1 cellular context compared by ENCODE assay signal in genomic region chr2:216215991-216216390, GRCh38.
TF ChIP-seq lines count a peak whose summit lies in the region.

No MANE protein-coding gene starts in this region.

TF ChIP-seq in GM23338, 12 proteins besides CTCF, POLR2A, EP300 and RAD21:
- TF ChIP-seq, protein P1, sequence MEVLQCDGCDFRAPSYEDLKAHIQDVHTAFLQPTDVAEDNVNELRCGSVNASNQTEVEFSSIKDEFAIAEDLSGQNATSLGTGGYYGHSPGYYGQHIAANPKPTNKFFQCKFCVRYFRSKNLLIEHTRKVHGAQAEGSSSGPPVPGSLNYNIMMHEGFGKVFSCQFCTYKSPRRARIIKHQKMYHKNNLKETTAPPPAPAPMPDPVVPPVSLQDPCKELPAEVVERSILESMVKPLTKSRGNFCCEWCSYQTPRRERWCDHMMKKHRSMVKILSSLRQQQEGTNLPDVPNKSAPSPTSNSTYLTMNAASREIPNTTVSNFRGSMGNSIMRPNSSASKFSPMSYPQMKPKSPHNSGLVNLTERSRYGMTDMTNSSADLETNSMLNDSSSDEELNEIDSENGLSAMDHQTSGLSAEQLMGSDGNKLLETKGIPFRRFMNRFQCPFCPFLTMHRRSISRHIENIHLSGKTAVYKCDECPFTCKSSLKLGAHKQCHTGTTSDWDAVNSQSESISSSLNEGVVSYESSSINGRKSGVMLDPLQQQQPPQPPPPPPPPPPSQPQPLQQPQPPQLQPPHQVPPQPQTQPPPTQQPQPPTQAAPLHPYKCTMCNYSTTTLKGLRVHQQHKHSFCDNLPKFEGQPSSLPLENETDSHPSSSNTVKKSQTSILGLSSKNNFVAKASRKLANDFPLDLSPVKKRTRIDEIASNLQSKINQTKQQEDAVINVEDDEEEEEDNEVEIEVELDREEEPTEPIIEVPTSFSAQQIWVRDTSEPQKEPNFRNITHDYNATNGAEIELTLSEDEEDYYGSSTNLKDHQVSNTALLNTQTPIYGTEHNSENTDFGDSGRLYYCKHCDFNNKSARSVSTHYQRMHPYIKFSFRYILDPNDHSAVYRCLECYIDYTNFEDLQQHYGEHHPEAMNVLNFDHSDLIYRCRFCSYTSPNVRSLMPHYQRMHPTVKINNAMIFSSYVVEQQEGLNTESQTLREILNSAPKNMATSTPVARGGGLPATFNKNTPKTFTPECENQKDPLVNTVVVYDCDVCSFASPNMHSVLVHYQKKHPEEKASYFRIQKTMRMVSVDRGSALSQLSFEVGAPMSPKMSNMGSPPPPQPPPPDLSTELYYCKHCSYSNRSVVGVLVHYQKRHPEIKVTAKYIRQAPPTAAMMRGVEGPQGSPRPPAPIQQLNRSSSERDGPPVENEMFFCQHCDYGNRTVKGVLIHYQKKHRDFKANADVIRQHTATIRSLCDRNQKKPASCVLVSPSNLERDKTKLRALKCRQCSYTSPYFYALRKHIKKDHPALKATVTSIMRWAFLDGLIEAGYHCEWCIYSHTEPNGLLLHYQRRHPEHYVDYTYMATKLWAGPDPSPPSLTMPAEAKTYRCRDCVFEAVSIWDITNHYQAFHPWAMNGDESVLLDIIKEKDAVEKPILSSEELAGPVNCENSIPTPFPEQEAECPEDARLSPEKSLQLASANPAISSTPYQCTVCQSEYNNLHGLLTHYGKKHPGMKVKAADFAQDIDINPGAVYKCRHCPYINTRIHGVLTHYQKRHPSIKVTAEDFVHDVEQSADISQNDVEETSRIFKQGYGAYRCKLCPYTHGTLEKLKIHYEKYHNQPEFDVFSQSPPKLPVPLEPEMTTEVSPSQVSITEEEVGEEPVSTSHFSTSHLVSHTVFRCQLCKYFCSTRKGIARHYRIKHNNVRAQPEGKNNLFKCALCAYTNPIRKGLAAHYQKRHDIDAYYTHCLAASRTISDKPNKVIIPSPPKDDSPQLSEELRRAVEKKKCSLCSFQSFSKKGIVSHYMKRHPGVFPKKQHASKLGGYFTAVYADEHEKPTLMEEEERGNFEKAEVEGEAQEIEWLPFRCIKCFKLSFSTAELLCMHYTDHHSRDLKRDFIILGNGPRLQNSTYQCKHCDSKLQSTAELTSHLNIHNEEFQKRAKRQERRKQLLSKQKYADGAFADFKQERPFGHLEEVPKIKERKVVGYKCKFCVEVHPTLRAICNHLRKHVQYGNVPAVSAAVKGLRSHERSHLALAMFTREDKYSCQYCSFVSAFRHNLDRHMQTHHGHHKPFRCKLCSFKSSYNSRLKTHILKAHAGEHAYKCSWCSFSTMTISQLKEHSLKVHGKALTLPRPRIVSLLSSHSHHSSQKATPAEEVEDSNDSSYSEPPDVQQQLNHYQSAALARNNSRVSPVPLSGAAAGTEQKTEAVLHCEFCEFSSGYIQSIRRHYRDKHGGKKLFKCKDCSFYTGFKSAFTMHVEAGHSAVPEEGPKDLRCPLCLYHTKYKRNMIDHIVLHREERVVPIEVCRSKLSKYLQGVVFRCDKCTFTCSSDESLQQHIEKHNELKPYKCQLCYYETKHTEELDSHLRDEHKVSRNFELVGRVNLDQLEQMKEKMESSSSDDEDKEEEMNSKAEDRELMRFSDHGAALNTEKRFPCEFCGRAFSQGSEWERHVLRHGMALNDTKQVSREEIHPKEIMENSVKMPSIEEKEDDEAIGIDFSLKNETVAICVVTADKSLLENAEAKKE (CRISPR knock-in tag; IDR thresholded peaks at IDR 0.05): no peak
- TF ChIP-seq ZNF114 (CRISPR knock-in tag; IDR thresholded peaks at IDR 0.05): no peak
- TF ChIP-seq EZH2phosphoT487 (IDR thresholded peaks at IDR 0.05; ENCODE audit: unreplicated experiment): no peak
- no peak for TF ChIP-seq JUNB (IDR thresholded peaks at IDR 0.05; ENCODE audit: unreplicated experiment)
- TF ChIP-seq POLR2AphosphoS5 (IDR thresholded peaks at IDR 0.05; ENCODE audit: low read depth): no peak
- TF ChIP-seq STAT1 (IDR thresholded peaks at IDR 0.05; ENCODE audit: unreplicated experiment): no peak
- TF ChIP-seq, protein P2, sequence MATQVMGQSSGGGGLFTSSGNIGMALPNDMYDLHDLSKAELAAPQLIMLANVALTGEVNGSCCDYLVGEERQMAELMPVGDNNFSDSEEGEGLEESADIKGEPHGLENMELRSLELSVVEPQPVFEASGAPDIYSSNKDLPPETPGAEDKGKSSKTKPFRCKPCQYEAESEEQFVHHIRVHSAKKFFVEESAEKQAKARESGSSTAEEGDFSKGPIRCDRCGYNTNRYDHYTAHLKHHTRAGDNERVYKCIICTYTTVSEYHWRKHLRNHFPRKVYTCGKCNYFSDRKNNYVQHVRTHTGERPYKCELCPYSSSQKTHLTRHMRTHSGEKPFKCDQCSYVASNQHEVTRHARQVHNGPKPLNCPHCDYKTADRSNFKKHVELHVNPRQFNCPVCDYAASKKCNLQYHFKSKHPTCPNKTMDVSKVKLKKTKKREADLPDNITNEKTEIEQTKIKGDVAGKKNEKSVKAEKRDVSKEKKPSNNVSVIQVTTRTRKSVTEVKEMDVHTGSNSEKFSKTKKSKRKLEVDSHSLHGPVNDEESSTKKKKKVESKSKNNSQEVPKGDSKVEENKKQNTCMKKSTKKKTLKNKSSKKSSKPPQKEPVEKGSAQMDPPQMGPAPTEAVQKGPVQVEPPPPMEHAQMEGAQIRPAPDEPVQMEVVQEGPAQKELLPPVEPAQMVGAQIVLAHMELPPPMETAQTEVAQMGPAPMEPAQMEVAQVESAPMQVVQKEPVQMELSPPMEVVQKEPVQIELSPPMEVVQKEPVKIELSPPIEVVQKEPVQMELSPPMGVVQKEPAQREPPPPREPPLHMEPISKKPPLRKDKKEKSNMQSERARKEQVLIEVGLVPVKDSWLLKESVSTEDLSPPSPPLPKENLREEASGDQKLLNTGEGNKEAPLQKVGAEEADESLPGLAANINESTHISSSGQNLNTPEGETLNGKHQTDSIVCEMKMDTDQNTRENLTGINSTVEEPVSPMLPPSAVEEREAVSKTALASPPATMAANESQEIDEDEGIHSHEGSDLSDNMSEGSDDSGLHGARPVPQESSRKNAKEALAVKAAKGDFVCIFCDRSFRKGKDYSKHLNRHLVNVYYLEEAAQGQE (IDR thresholded peaks at IDR 0.05; ENCODE audit: unreplicated experiment): no peak
- TF ChIP-seq CREB1 (CRISPR knock-in tag; IDR thresholded peaks at IDR 0.05; ENCODE audit: low read depth): no peak
- TF ChIP-seq EZH2 (IDR thresholded peaks at IDR 0.05; ENCODE audit: low read depth, unreplicated experiment): no peak
- no peak for TF ChIP-seq NANOG (IDR thresholded peaks at IDR 0.05; ENCODE audit: borderline replicate concordance)
- no peak for TF ChIP-seq ZNF331 (CRISPR knock-in tag; IDR thresholded peaks at IDR 0.05; ENCODE audit: low read depth)
- TF ChIP-seq ETS1 (IDR thresholded peaks at IDR 0.05): no peak
